Comparison of ENCODE assay signal across 11 cellular contexts in the genomic region with DNA sequence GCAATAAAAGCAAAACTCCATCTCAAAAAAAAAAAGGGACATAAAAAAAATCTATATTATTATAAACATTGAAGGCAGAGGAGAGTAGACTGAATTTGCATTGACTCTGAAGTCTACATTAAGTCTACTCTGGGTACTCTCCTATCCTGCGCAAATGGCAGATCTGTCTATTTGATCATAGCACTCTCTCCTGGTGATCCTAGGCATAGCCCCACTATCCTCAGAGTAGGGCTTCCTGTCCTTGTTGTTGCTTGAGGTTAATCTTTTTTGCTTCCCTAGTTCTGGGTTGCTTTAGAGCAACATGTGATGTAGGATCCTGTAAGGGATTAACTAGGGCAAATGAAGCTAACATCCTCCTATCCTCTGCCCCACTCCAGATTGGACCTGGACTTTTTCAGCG. TPM values are rescaled to one million over a fixed set of nuclear protein-coding genes. Genes with fewer than 3 reads are reported as not detected.
DNase-seq lines count a peak whose midpoint lies in the region; ATAC-seq and TF ChIP-seq lines count a peak whose summit lies in the region.
"Had no signal": no experiment of that assay in that cellular context is flagged by ENCODE, and none has a peak within 500 bp of the region (broad histone marks: within the 10 kb centered on the region; RNA-seq: fewer than 3 reads in every experiment).

No MANE protein-coding gene starts in this region.

- H3K4me3 Mint-ChIP-seq in activated T-helper 17 cell treated with anti-CD3 and anti-CD28 coated beads, Interleukin-2, amount 50 U/mL, for 72 hours: no peak overlapping the region
- H3K4me3 Mint-ChIP-seq: IgD-negative memory B cell had no signal

- no peak overlapping the region for H2BK120ac ChIP-seq in trophoblast cell (ENCODE audit: insufficient read depth, low read length, poor library complexity)

- H3K18ac ChIP-seq in trophoblast cell (ENCODE audit: low read length): no peak overlapping the region

- H3K9me3 ChIP-seq in HCT116 (ENCODE audit: control insufficient read depth in 1 of 2, insufficient read depth in 1 of 2, low read depth in 1 of 2, low read length in 2 of 2) (no peaks in the 10 kb centered on the region), trophoblast cell (ENCODE audit: insufficient read depth, low read depth, low read length) (no peaks in the 10 kb centered on the region)

- no peak overlapping the region for H4K91ac ChIP-seq in trophoblast cell (ENCODE audit: low read depth, low read length)

- H3K36me3 Mint-ChIP-seq in activated T-helper 17 cell treated with anti-CD3 and anti-CD28 coated beads, Interleukin-2, amount 50 U/mL, for 72 hours (ENCODE audit: low read depth): peaks cover 64% of the 10 kb centered on the region

- POLR2A ChIA-PET in BJ (lab: Charles Lee) (interaction anchor here (0.7 kb wide), 1 partner anchor 35 kb away, joined by 8 read pairs; no protein-coding TSS in a partner anchor), HCT116 (lab: Charles Lee) (no interaction called here)

- no peak overlapping the region for H2AK5ac ChIP-seq in trophoblast cell (ENCODE audit: low read length)

- H4K12ac ChIP-seq in trophoblast cell (ENCODE audit: low read depth, low read length): no peak overlapping the region

- intact Hi-C loops in HCT116 (cut with micrococcal nuclease): no loop called here

- H4K20me1 ChIP-seq in HCT116 (ENCODE audit: insufficient read depth): no peaks in the 10 kb centered on the region

- no peak for TF ChIP-seq POLR2A in HCT116 (IDR thresholded peaks at IDR 0.05; ENCODE audit: borderline replicate concordance, extremely low read depth, insufficient read depth, insufficient read length)

- no peaks in the 10 kb centered on the region; the same call in none of the 2 replicates for H3K36me3 ChIP-seq in BJ (ENCODE audit: control insufficient read depth, insufficient read depth, low read length)
- H3K36me3 ChIP-seq in HCT116 (ENCODE audit: control insufficient read depth in 1 of 2, insufficient read depth in 2 of 2, low read length in 2 of 2): peaks cover 0 to 4% of the 10 kb centered on the region in 2 experiments; a peak in 1 of 4 replicates
- H3K36me3 ChIP-seq in kidney epithelial cell (ENCODE audit: control insufficient read depth, insufficient read depth, low read length): peaks cover 1% of the 10 kb centered on the region
- peaks cover 11 to 14% of the 10 kb centered on the region in 2 experiments for H3K36me3 ChIP-seq in trophoblast cell (ENCODE audit: control insufficient read depth in 1 of 2, insufficient read depth in 2 of 2, low read length in 2 of 2)

- no TSS peak for BruUV-seq in HCT116 (replicated peaks; lab: Mats Ljungman, UMichigan)

- H3K4me1 Mint-ChIP-seq in activated T-helper 17 cell treated with anti-CD3 and anti-CD28 coated beads, Interleukin-2, amount 50 U/mL, for 72 hours: peaks cover 29% of the 10 kb centered on the region

- peaks cover 74% of the 10 kb centered on the region for H3K79me2 ChIP-seq in HCT116 (ENCODE audit: insufficient read depth, low read length)
- H3K79me2 ChIP-seq in trophoblast cell (ENCODE audit: control insufficient read depth, insufficient read depth, low read length, poor library complexity): no peaks in the 10 kb centered on the region

- no peaks in the 10 kb centered on the region for H3K9me3 Mint-ChIP-seq in activated T-helper 17 cell treated with anti-CD3 and anti-CD28 coated beads, Interleukin-2, amount 50 U/mL, for 72 hours
- H3K9me3 Mint-ChIP-seq: IgD-negative memory B cell had no signal

- no CpG with 5 or more reads among the region's 2 CpGs for WGBS in trophoblast cell (ENCODE audit: extremely low coverage, insufficient coverage, insufficient read length)

- no peak overlapping the region for H3K23ac ChIP-seq in trophoblast cell (ENCODE audit: low read length)

- H3K9ac ChIP-seq in HCT116 (ENCODE audit: low read length): no peak overlapping the region
- H3K9ac ChIP-seq in trophoblast cell (ENCODE audit: low read length): no peak overlapping the region

- H3K27ac Mint-ChIP-seq in activated T-helper 17 cell treated with anti-CD3 and anti-CD28 coated beads, Interleukin-2, amount 50 U/mL, for 72 hours: no peak overlapping the region

- peaks cover 5 to 20% of the 10 kb centered on the region in 2 experiments; a peak in 3 of 4 replicates for H3K4me1 ChIP-seq in HCT116 (ENCODE audit: control insufficient read depth in 1 of 2, insufficient read depth in 2 of 2, low read length in 2 of 2)
- no peaks in the 10 kb centered on the region for H3K4me1 ChIP-seq in trophoblast cell (ENCODE audit: control insufficient read depth in 1 of 2, insufficient read depth in 2 of 2, low read length in 2 of 2)

- H3K27me3 Mint-ChIP-seq in activated T-helper 17 cell treated with anti-CD3 and anti-CD28 coated beads, Interleukin-2, amount 50 U/mL, for 72 hours: no peaks in the 10 kb centered on the region
- H3K27me3 Mint-ChIP-seq: IgD-negative memory B cell had no signal

- peak; percentile 76 for ATAC-seq in HCT116
- ATAC-seq in activated T-helper 17 cell treated with anti-CD3 and anti-CD28 coated beads, Interleukin-2, amount 50 U/mL, for 72 hours (replicated peaks): peak; percentile 44
- no peak for ATAC-seq in HG03571 (IDR thresholded peaks at IDR 0.05; ENCODE audit: unreplicated experiment)

- no peak for TF ChIP-seq RAD21 in HCT116 (IDR thresholded peaks at IDR 0.05; ENCODE audit: low read depth)

- H4K8ac ChIP-seq in trophoblast cell (ENCODE audit: low read depth, low read length): no peak overlapping the region

- no peak overlapping the region for H2BK12ac ChIP-seq in trophoblast cell (ENCODE audit: low read length)

- CTCF ChIA-PET in BJ (lab: Yijun Ruan, JAX) (no interaction called here), HCT116 (lab: Charles Lee) (no interaction called here)

- no peaks in the 10 kb centered on the region for H3K9me2 ChIP-seq in HCT116 (ENCODE audit: insufficient read depth)

- no peak overlapping the region for H3K4ac ChIP-seq in trophoblast cell (ENCODE audit: low read depth, low read length)

- H2AFZ ChIP-seq in HCT116 (ENCODE audit: low read depth, low read length, poor library complexity, severe bottlenecking) (no peak overlapping the region), trophoblast cell (ENCODE audit: insufficient read depth, low read length, poor library complexity) (no peak overlapping the region)

- no peak for DNase-seq in BJ (ENCODE audit: low read depth)
- no peak for DNase-seq in HCT116 (ENCODE audit: low read depth, low spot score)
- no peak for DNase-seq in kidney epithelial cell (ENCODE audit: low read depth)
- DNase-seq in trophoblast cell: no peak
- DNase-seq in NCI-H446 (lab: John Stamatoyannopoulos, UW): no peak
- no peak for DNase-seq in DMS79 treated with DMSO at 0.1 percent for 48 hours (lab: John Stamatoyannopoulos, UW)
- DNase-seq: effector CD4-positive, alpha-beta T cell; NK-92 treated with Interleukin-12 subunit alpha and Interleukin-12 subunit beta, amount 100 ng/mL, for 24 hours had no signal

- H3K79me1 ChIP-seq in trophoblast cell (ENCODE audit: low read length): no peaks in the 10 kb centered on the region

- H3K4me3 ChIP-seq in BJ (ENCODE audit: low read depth, low read length): no peak overlapping the region
- no peak overlapping the region for H3K4me3 ChIP-seq in HCT116 (replicated peaks in 1 of 2; ENCODE audit: low read depth in 1 of 2, low read length in 2 of 2)
- no peak overlapping the region for H3K4me3 ChIP-seq in kidney epithelial cell (ENCODE audit: low read depth, low read length)
- no peak overlapping the region for H3K4me3 ChIP-seq in trophoblast cell (ENCODE audit: low read depth, low read length)

- no peak overlapping the region for H2BK5ac ChIP-seq in trophoblast cell (ENCODE audit: low read depth, low read length, poor library complexity)

- H3K27me3 ChIP-seq in BJ (ENCODE audit: control insufficient read depth, insufficient read depth, low read length): no peaks in the 10 kb centered on the region
- H3K27me3 ChIP-seq in HCT116 (ENCODE audit: insufficient read depth, low read length): no peaks in the 10 kb centered on the region
- no peaks in the 10 kb centered on the region for H3K27me3 ChIP-seq in kidney epithelial cell (ENCODE audit: control insufficient read depth, insufficient read depth, low read length)
- H3K27me3 ChIP-seq in trophoblast cell (ENCODE audit: insufficient read depth, low read length): no peaks in the 10 kb centered on the region

- H3K27ac ChIP-seq in HCT116 (ENCODE audit: low read depth, low read length) (no peak overlapping the region), trophoblast cell (ENCODE audit: low read depth, low read length) (no peak overlapping the region)

- RAD21 ChIA-PET in HCT116 (lab: Charles Lee; ENCODE audit: low non-redundant PET in 1 of 2, low total read pairs in 2 of 2, uncharacterized antibody in 2 of 2, unreplicated experiment in 2 of 2): no interaction called here

- TF ChIP-seq CTCF in BJ (IDR thresholded peaks at IDR 0.05; ENCODE audit: insufficient read depth, low read depth, low read length) (0 out of 2 replicates have a peak, but pooled peaks have one; percentile 10), HCT116 (IDR thresholded peaks at IDR 0.05 in 2 of 3, conservative IDR thresholded peaks at IDR 0.05 in 1 of 3; ENCODE audit: borderline replicate concordance in 1 of 3, insufficient read depth in 1 of 3, low read depth in 2 of 3, low read length in 2 of 3) (peak in 2 of 3 experiments; percentile 25 to 40; a peak in 2 of 6 replicates), kidney epithelial cell (IDR thresholded peaks at IDR 0.05; ENCODE audit: insufficient read depth, low read length, poor library complexity, severe bottlenecking) (peak; percentile 23)

- H3K4me2 ChIP-seq in HCT116 (ENCODE audit: low read length) (no peak overlapping the region), trophoblast cell (ENCODE audit: low read length) (no peak overlapping the region)

- no peak overlapping the region for H3K14ac ChIP-seq in trophoblast cell (ENCODE audit: low read length)

TF ChIP-seq in HCT116, 20 proteins besides CTCF, POLR2A, EP300 and RAD21 (continues in another document):
- no peak for TF ChIP-seq SRF (IDR thresholded peaks at IDR 0.05; ENCODE audit: low read depth)
- TF ChIP-seq, protein P1, sequence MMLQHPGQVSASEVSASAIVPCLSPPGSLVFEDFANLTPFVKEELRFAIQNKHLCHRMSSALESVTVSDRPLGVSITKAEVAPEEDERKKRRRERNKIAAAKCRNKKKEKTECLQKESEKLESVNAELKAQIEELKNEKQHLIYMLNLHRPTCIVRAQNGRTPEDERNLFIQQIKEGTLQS (IDR thresholded peaks at IDR 0.05): no peak
- TF ChIP-seq ZNF274 (IDR thresholded peaks at IDR 0.05; ENCODE audit: low read depth, low read length): no peak
- TF ChIP-seq, protein P2, sequence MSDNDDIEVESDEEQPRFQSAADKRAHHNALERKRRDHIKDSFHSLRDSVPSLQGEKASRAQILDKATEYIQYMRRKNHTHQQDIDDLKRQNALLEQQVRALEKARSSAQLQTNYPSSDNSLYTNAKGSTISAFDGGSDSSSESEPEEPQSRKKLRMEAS (IDR thresholded peaks at IDR 0.05): no peak
- TF ChIP-seq EZH2 (IDR thresholded peaks at IDR 0.05): no peak

RNA-seq across cellular contexts. Expression of a gene that starts 13.4 kb away (rescaled TPM):
- polyA plus RNA-seq in BJ (2011; rRNA removed): 16.9 and 25.4 TPM in 2 replicates
- 25.9 and 29.4 TPM in 2 replicates for polyA minus RNA-seq in BJ (2011; rRNA and poly(A)+ RNA removed)
- 60.4 TPM for total RNA-seq in HCT116 (2021; ENCODE audit: unreplicated experiment)
- polyA plus RNA-seq in HCT116 (2012): 15.1 and 16.2 TPM in 2 replicates
- total RNA-seq in activated T-helper 17 cell treated with anti-CD3 and anti-CD28 coated beads, Interleukin-2, amount 50 U/mL, for 72 hours: 10 to 100 TPM; 39.2 to 46.1 TPM
- 51.3 and 53.5 TPM in 2 replicates for total RNA-seq in kidney epithelial cell
- 115 TPM in 2 replicates for polyA plus RNA-seq in trophoblast cell (2013)
